ENCODE assay signal across 23 cellular contexts in genomic region chr1:212207822-212208520, GRCh38.
"Had no signal": no experiment of that assay in that cellular context is flagged by ENCODE, and none has a peak within 500 bp of the region (broad histone marks: within the 10 kb centered on the region; RNA-seq: fewer than 3 reads in every experiment).

No MANE protein-coding gene starts in this region.

- H3K9me3 ChIP-seq: breast epithelium, esophagus squamous epithelium, lower lobe of right lung, neutrophil, spleen, tibial nerve had no signal

- H3K4me3 ChIP-seq: breast epithelium, esophagus squamous epithelium, lower lobe of right lung, spleen, tibial nerve had no signal

- H3K27me3 ChIP-seq: breast epithelium, esophagus squamous epithelium, neutrophil, spleen, tibial nerve had no signal

- H3K36me3 ChIP-seq: breast epithelium, esophagus squamous epithelium, lower lobe of right lung, neutrophil, spleen, tibial nerve had no signal

- DNase-seq: activated CD4-positive, alpha-beta memory T cell treated with anti-CD3 and anti-CD28 coated beads, Interleukin-2, amount 10 ng/mL, durations not matched to agents 7 days and 5 days; activated CD4-positive, alpha-beta T cell treated with anti-CD3 and anti-CD28 coated beads, Interleukin-2, amount 10 ng/mL, durations not matched to agents 24 days and 14 days; activated CD4-positive, CD25-positive, alpha-beta regulatory T cell treated with anti-CD3 and anti-CD28 coated beads, Interleukin-2, amount 50 U/mL, for 72 hours; activated naive CD8-positive, alpha-beta T cell treated with anti-CD3 and anti-CD28 coated beads, Interleukin-2, amount 50 U/mL, for 24 hours; activated T-cell treated with anti-CD3 and anti-CD28 coated beads, Interleukin-2, amount 50 U/mL, for 48 hours; dermis blood vessel endothelial cell; effector CD4-positive, alpha-beta T cell; esophagus squamous epithelium; foreskin melanocyte; immature natural killer cell; kidney; lower lobe of right lung; naive B cell; nephron progenitor cell; spleen; stimulated activated naive CD4-positive, alpha-beta T cell; T-helper 2 cell had no signal

- H3K27ac ChIP-seq: breast epithelium, epithelial cell of prostate, esophagus squamous epithelium, lower lobe of right lung, neutrophil, spleen, tibial nerve had no signal

- FAIRE-seq: colon, endometrium, kidney had no signal

- H3K4me1 ChIP-seq: breast epithelium, lower lobe of right lung, spleen had no signal

- ATAC-seq: activated naive CD8-positive, alpha-beta T cell treated with anti-CD3 and anti-CD28 coated beads, Interleukin-2, amount 50 U/mL, for 24 hours; lower lobe of right lung had no signal
